ENCODE assay signal across 8 cellular contexts in the genomic region with DNA sequence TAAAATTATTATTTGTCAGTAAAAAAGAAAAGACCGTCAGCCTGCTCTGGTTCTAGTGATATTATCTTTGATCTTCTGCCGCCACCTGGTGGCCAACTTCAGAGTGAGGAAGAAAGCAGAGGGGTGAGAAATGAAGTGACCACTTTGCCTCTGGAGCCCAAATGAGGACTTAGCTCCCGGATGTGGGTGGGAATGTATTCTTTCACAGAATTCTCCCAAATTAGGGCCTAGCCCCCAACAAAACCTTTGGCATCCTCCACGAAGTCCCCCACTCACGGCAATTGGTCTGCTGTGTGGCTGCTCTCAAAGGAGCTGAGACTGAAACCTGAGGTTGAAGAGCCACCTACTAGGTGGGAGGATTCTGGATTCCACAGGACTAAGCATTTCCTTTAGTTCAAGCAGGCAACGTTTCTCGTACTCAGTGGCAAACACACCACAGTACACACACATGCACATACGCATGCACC. TPM values are rescaled to one million over a fixed set of nuclear protein-coding genes. Genes with fewer than 3 reads are reported as not detected.
DNase-seq lines count a peak whose midpoint lies in the region; ATAC-seq lines count a peak whose summit lies in the region.

No MANE protein-coding gene starts in this region.

- no peaks in the 10 kb centered on the region for H3K36me3 ChIP-seq in mesodermal cell (ENCODE audit: control insufficient read depth, insufficient read depth, low read length)

- H3K27ac ChIP-seq in mesodermal cell (ENCODE audit: low read depth, low read length, severe bottlenecking) = peak overlapping the region; percentile 25

- POLR2A ChIA-PET in activated CD4-positive, alpha-beta memory T cell treated with anti-CD3 and anti-CD28 coated beads, Interleukin-2, amount 10 ng/mL, durations not matched to agents 7 days and 5 days (lab: Charles Lee) = interaction anchor here (0.6 to 2.4 kb wide), 14 partner anchors 7 to 884 kb away, joined by 3 to 18 read pairs (median 4); a partner anchor contains a TSS

- H3K4me3 ChIP-seq in mesodermal cell (ENCODE audit: extremely low read depth, insufficient read depth, low read length, poor library complexity, severe bottlenecking) = no peak overlapping the region

- CTCF ChIA-PET in activated CD4-positive, alpha-beta memory T cell treated with anti-CD3 and anti-CD28 coated beads, Interleukin-2, amount 10 ng/mL, durations not matched to agents 7 days and 5 days (lab: Charles Lee) = interaction anchor here (0.6 to 3.3 kb wide), 22 partner anchors 9 to 919 kb away, joined by 3 to 69 read pairs (median 4); a partner anchor contains a TSS

- peaks cover 15% of the 10 kb centered on the region for H3K36me3 Mint-ChIP-seq in activated CD4-positive, alpha-beta memory T cell treated with anti-CD3 and anti-CD28 coated beads, Interleukin-2, amount 10 ng/mL, durations not matched to agents 7 days and 5 days (ENCODE audit: low read depth)

- 21 to 28% methylated on average over 3 to 5 of the region's 8 CpGs for WGBS in mesodermal cell (ENCODE audit: insufficient coverage in 2 of 2), 2 experiments

- H3K9me3 ChIP-seq in mesodermal cell (ENCODE audit: control insufficient read depth, low read length) = no peaks in the 10 kb centered on the region

- no peaks in the 10 kb centered on the region for H3K27me3 Mint-ChIP-seq in activated CD4-positive, alpha-beta memory T cell treated with anti-CD3 and anti-CD28 coated beads, Interleukin-2, amount 10 ng/mL, durations not matched to agents 7 days and 5 days

- H3K4me3 Mint-ChIP-seq in activated CD4-positive, alpha-beta memory T cell treated with anti-CD3 and anti-CD28 coated beads, Interleukin-2, amount 10 ng/mL, durations not matched to agents 7 days and 5 days = peak overlapping the region; percentile 61

- peaks cover 8% of the 10 kb centered on the region for H3K9me3 Mint-ChIP-seq in activated CD4-positive, alpha-beta memory T cell treated with anti-CD3 and anti-CD28 coated beads, Interleukin-2, amount 10 ng/mL, durations not matched to agents 7 days and 5 days

- ATAC-seq in HG03378 (IDR thresholded peaks at IDR 0.05; ENCODE audit: unreplicated experiment) = peak; percentile 50

- H3K4me1 ChIP-seq in mesodermal cell (ENCODE audit: control insufficient read depth, insufficient read depth, low read length, poor library complexity, severe bottlenecking) = peaks cover 9% of the 10 kb centered on the region

- DNase-seq in NCI-H2081 (lab: John Stamatoyannopoulos, UW) = peak; percentile 39 to 54
- no peak for DNase-seq in NCI-H2081 treated with DMSO at 0.1 percent for 48 hours (lab: John Stamatoyannopoulos, UW)
- DNase-seq in NCI-H748 treated with DMSO at 0.1 percent for 48 hours (lab: John Stamatoyannopoulos, UW) = peak; percentile 2
- DNase-seq in activated CD4-positive, alpha-beta memory T cell treated with anti-CD3 and anti-CD28 coated beads, Interleukin-2, amount 10 ng/mL, durations not matched to agents 7 days and 5 days = peak; percentile 84
- DNase-seq in effector CD8-positive, alpha-beta T cell (lab: John Stamatoyannopoulos, UW) = peak; percentile 77
- DNase-seq in stimulated activated CD8-positive, alpha-beta memory T cell treated with anti-CD3 and anti-CD28 coated beads, Interleukin-15, amount 100 ng/mL, for 24 hours (ENCODE audit: low read depth) = peak; percentile 65

- peak overlapping the region; percentile 81 for H3K27ac Mint-ChIP-seq in activated CD4-positive, alpha-beta memory T cell treated with anti-CD3 and anti-CD28 coated beads, Interleukin-2, amount 10 ng/mL, durations not matched to agents 7 days and 5 days

- H3K4me1 Mint-ChIP-seq in activated CD4-positive, alpha-beta memory T cell treated with anti-CD3 and anti-CD28 coated beads, Interleukin-2, amount 10 ng/mL, durations not matched to agents 7 days and 5 days = peaks cover 60% of the 10 kb centered on the region

RNA-seq across cellular contexts. Expression of a gene that starts 4.9 kb away (rescaled TPM):
- total RNA-seq in activated CD4-positive, alpha-beta memory T cell treated with anti-CD3 and anti-CD28 coated beads, Interleukin-2, amount 10 ng/mL, durations not matched to agents 7 days and 5 days = 10 to 100 TPM; 86.2 to 88.3 TPM
- polyA plus RNA-seq in mesodermal cell (2013, experiment 1 of 2) = 9.8 TPM
- polyA plus RNA-seq in mesodermal cell (2013, experiment 2 of 2) = 12.9 TPM
